ENCODE assay signal across 1 cellular context in genomic region chr5:177458912-177459350, GRCh38.
TF ChIP-seq lines count a peak whose summit lies in the region.

No MANE protein-coding gene starts in this region.

TF ChIP-seq in GM23338, 12 proteins besides CTCF, POLR2A, EP300 and RAD21 (continued from another document):
- TF ChIP-seq REST (IDR thresholded peaks at IDR 0.05; ENCODE audit: unreplicated experiment) (no peak), ETS1 (IDR thresholded peaks at IDR 0.05) (no peak), STAT1 (IDR thresholded peaks at IDR 0.05; ENCODE audit: unreplicated experiment) (no peak), CREB1 (CRISPR knock-in tag; IDR thresholded peaks at IDR 0.05; ENCODE audit: low read depth) (no peak), EZH2 (IDR thresholded peaks at IDR 0.05; ENCODE audit: low read depth, unreplicated experiment) (no peak), JUNB (IDR thresholded peaks at IDR 0.05; ENCODE audit: unreplicated experiment) (no peak), ZNF331 (CRISPR knock-in tag; IDR thresholded peaks at IDR 0.05; ENCODE audit: low read depth) (no peak), NANOG (IDR thresholded peaks at IDR 0.05; ENCODE audit: borderline replicate concordance) (no peak)
